ENCODE assay signal across 8 cellular contexts in genomic region chr1:203860396-203860951, GRCh38.
DNase-seq lines count a peak whose midpoint lies in the region; ATAC-seq and TF ChIP-seq lines count a peak whose summit lies in the region.

No MANE protein-coding gene starts in this region.

- H3K27ac ChIP-seq in coronary artery = peak overlapping the region; percentile 37 to 64

- in situ Hi-C loops in GM13977 (cut with MboI; ENCODE audit: low pct_unique_long_range_greater_than_20kb, low sequenced_read_pairs, unreplicated experiment) = loop anchor here (10.0 kb wide), 1 partner anchor 264 kb away; no protein-coding TSS in a partner anchor

- H3K4me1 Mint-ChIP-seq in nephron = peaks cover 23% of the 10 kb centered on the region

- TF ChIP-seq CTCF in coronary artery (IDR thresholded peaks at IDR 0.05) (no peak), nephron (IDR thresholded peaks at IDR 0.05; ENCODE audit: unreplicated experiment in 3 of 3) (no peak), GM13977 (IDR thresholded peaks at IDR 0.05; ENCODE audit: extremely low read depth, insufficient read depth, missing control alignments) (no peak)

- no peak for ATAC-seq in GM21576 (IDR thresholded peaks at IDR 0.05; ENCODE audit: unreplicated experiment)

- peak overlapping the region; percentile 98 to 99 (median 98) for H3K4me3 Mint-ChIP-seq in nephron

- H3K27ac Mint-ChIP-seq in nephron = peak overlapping the region; percentile 17 to 90 (median 86)

- peak; percentile 66 for DNase-seq in EL
- DNase-seq in NCI-H82 (lab: John Stamatoyannopoulos, UW) = peak; percentile 80
- DNase-seq in coronary artery (ENCODE audit: low spot score) = no peak
- DNase-seq in GM13977 (ENCODE audit: low spot score) = no peak
- no peak for DNase-seq in activated CD8-positive, alpha-beta memory T cell treated with anti-CD3 and anti-CD28 coated beads, Interleukin-2, amount 50 U/mL, for 4 hours
- no peak for DNase-seq in activated CD4-positive, alpha-beta T cell treated with anti-CD3 and anti-CD28 coated beads, Interleukin-2, amount 50 U/mL, for 48 hours

- H3K36me3 Mint-ChIP-seq in nephron (ENCODE audit: low read depth) = peaks cover 27% of the 10 kb centered on the region

- no peaks in the 10 kb centered on the region for H3K27me3 Mint-ChIP-seq in nephron (ENCODE audit: low read depth)

- no peaks in the 10 kb centered on the region for H3K9me3 Mint-ChIP-seq in nephron

- peak overlapping the region; percentile 99 for H3K4me3 ChIP-seq in coronary artery

Comparison
In these comparisons a context has a peak if more than half of its experiments do, and no peak if none do; other contexts are left out.
1. DNase-seq: peak in EL (single experiment) and NCI-H82 (single experiment); none in coronary artery (single experiment), GM13977 (single experiment), activated CD8-positive, alpha-beta memory T cell treated with anti-CD3 and anti-CD28 coated beads, Interleukin-2, amount 50 U/mL, for 4 hours (single experiment) and activated CD4-positive, alpha-beta T cell treated with anti-CD3 and anti-CD28 coated beads, Interleukin-2, amount 50 U/mL, for 48 hours (0 of 2).